In genomic region chr3:188166471-188166870, GRCh38 we compare ENCODE assay signal across 1 cellular context.
TF ChIP-seq lines count a peak whose summit lies in the region.

No MANE protein-coding gene starts in this region.

TF ChIP-seq in SK-N-SH, 30 proteins besides CTCF, POLR2A, EP300 and RAD21 (continued from another document):
- TF ChIP-seq, protein P1, sequence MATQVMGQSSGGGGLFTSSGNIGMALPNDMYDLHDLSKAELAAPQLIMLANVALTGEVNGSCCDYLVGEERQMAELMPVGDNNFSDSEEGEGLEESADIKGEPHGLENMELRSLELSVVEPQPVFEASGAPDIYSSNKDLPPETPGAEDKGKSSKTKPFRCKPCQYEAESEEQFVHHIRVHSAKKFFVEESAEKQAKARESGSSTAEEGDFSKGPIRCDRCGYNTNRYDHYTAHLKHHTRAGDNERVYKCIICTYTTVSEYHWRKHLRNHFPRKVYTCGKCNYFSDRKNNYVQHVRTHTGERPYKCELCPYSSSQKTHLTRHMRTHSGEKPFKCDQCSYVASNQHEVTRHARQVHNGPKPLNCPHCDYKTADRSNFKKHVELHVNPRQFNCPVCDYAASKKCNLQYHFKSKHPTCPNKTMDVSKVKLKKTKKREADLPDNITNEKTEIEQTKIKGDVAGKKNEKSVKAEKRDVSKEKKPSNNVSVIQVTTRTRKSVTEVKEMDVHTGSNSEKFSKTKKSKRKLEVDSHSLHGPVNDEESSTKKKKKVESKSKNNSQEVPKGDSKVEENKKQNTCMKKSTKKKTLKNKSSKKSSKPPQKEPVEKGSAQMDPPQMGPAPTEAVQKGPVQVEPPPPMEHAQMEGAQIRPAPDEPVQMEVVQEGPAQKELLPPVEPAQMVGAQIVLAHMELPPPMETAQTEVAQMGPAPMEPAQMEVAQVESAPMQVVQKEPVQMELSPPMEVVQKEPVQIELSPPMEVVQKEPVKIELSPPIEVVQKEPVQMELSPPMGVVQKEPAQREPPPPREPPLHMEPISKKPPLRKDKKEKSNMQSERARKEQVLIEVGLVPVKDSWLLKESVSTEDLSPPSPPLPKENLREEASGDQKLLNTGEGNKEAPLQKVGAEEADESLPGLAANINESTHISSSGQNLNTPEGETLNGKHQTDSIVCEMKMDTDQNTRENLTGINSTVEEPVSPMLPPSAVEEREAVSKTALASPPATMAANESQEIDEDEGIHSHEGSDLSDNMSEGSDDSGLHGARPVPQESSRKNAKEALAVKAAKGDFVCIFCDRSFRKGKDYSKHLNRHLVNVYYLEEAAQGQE (IDR thresholded peaks at IDR 0.05; ENCODE audit: low read depth, low read length), result no peak
- no peak for TF ChIP-seq TAF1 (IDR thresholded peaks at IDR 0.05; ENCODE audit: borderline replicate concordance, low read depth, low read length)
TF ChIP-seq in SK-N-SH: peak in this region for 0.
